ENCODE assay signal across 11 cellular contexts in the genomic region with DNA sequence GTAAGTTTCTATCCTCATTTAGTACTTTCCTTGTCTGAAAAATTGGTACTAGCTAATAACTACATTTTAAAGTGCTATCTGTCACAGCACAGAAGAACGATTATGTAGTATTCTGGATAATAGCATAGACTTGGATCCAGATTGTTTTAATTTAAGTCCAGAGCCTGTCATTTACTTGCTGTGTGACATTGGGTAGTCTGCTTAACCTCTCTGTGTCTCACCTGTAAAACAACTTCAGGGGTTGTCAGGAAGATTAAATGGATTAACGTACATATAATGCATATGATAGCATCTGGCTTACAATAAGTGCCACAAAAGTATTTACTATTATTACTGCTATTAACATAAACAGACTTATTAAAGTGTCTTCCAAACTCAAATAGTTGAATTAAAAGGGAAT.
"Had no signal": no experiment of that assay in that cellular context is flagged by ENCODE, and none has a peak within 500 bp of the region (broad histone marks: within the 10 kb centered on the region; RNA-seq: fewer than 3 reads in every experiment).

No MANE protein-coding gene starts in this region.

- H3K4me3 Mint-ChIP-seq: GM23338, H9, HFFc6 had no signal

- FAIRE-seq: H1, H54 had no signal

- ATAC-seq: GM23338, HCT116 had no signal

- H3K9ac ChIP-seq: GM23248 had no signal

- DNase-seq: GM23248, GOT3, H7, H9, HCEC 1CT, HFFc6 had no signal

- H3K36me3 ChIP-seq: HAP-1 had no signal

- H3K27ac ChIP-seq: GM23248 had no signal

- H3K4me2 ChIP-seq: GM23338 had no signal

- H3K4me3 ChIP-seq: GM23248, GM23338, HAP-1 had no signal

- H3K27ac Mint-ChIP-seq: GM23338, H9, HFFc6 had no signal

- H3K9me3 ChIP-seq: HAP-1 had no signal

- H3K4me1 Mint-ChIP-seq: GM23338, H9 had no signal

- H2AFZ ChIP-seq: GM23248, GM23338 had no signal

- H3K4me1 ChIP-seq: HAP-1 had no signal
